8 cellular contexts compared by ENCODE assay signal in the genomic region with DNA sequence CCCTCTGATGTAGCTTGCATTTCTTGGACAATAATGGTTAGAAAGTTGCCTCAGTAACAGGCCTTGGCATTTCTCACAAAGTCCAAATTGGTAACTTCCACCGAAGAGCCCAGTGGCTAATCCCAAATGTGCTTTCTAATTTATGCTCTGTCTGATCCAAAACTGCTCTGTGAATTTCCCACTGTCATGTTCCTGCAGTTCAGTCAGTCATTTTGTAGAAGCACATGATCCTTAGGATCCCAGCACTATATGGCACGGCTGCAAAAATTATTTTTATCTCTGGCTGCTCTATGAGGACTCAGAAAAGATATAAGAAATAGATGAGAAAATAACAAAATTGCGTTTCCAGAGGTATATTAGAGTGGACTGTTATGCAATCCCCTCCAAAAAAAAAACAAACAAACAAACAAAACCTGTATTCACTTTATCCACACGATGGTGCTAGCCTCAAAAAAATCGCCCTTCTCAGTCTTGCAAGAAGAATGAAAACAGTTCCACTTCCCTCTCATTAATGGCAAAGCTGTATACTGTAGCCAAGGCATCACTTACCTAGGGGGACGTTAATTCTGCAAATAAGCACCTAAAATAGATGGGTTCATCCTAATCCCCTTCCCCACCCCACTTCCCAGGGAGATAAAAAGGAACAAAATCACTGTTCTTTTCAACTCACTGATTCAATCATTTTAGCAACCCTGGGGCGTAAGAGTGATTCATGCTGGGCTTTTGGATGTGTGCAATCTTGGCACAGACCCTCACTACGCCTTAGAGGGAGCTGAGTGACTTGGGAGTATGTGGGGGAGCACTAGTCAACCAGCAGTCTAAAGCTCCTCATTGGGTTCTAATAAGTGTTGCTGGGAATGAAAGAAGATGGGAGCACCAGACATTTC.
A peak's percentile ranks its signal among the peaks of the same experiment; 100 is the strongest.
DNase-seq lines count a peak whose midpoint lies in the region; ATAC-seq and TF ChIP-seq lines count a peak whose summit lies in the region.

No MANE protein-coding gene starts in this region.

- POLR2A ChIA-PET in CD4-positive, alpha-beta T cell (lab: Charles Lee) = no interaction called here

- ATAC-seq in HG03159 (IDR thresholded peaks at IDR 0.05; ENCODE audit: unreplicated experiment) = peak; percentile 65
- ATAC-seq in CD4-positive, alpha-beta T cell (ENCODE audit: poor library complexity) = no peak

- peaks cover 8% of the 10 kb centered on the region for H3K9me3 Mint-ChIP-seq in activated naive CD4-positive, alpha-beta T cell treated with anti-CD3 and anti-CD28 coated beads for 36 hours
- H3K9me3 Mint-ChIP-seq in endodermal cell (peaks cover 12% of the 10 kb centered on the region), mesothelial cell of epicardium (peaks cover 24% of the 10 kb centered on the region)
- H3K9me3 Mint-ChIP-seq in CD4-positive, alpha-beta T cell = no peaks in the 10 kb centered on the region

- WGBS in endodermal cell (ENCODE audit: insufficient coverage in 1 of 2, insufficient read length in 1 of 2), 2 experiments = 41 to 45% methylated on average over 5 to 8 of the region's 8 CpGs

- H3K27me3 ChIP-seq in OCI-LY3 (ENCODE audit: low read depth, low read length) (no peaks in the 10 kb centered on the region), endodermal cell (ENCODE audit: control insufficient read depth, insufficient read depth, low read length, poor library complexity, severe bottlenecking) (no peaks in the 10 kb centered on the region)
- no peaks in the 10 kb centered on the region for H3K27me3 ChIP-seq in CD4-positive, alpha-beta T cell (ENCODE audit: control insufficient read depth, insufficient read depth, low read length)

- H3K79me2 ChIP-seq in OCI-LY3 (ENCODE audit: low read length) = no peaks in the 10 kb centered on the region

- H3K36me3 ChIP-seq in OCI-LY3 (replicated peaks; ENCODE audit: low read depth, low read length) (no peaks in the 10 kb centered on the region), endodermal cell (ENCODE audit: control insufficient read depth, insufficient read depth, low read length) (no peaks in the 10 kb centered on the region)

- H3K27me3 Mint-ChIP-seq in activated naive CD4-positive, alpha-beta T cell treated with anti-CD3 and anti-CD28 coated beads for 36 hours (ENCODE audit: low read depth) = peaks cover 4% of the 10 kb centered on the region
- peaks cover 3% of the 10 kb centered on the region for H3K27me3 Mint-ChIP-seq in endodermal cell (ENCODE audit: insufficient read depth)
- peaks cover 6% of the 10 kb centered on the region for H3K27me3 Mint-ChIP-seq in mesothelial cell of epicardium (ENCODE audit: low read depth)
- H3K27me3 Mint-ChIP-seq in CD4-positive, alpha-beta T cell = peaks cover 4% of the 10 kb centered on the region

- H3K4me3 ChIP-seq in OCI-LY3 (ENCODE audit: low read length) (no peak overlapping the region), endodermal cell (ENCODE audit: low read length) (no peak overlapping the region)

- no peak overlapping the region for H2AFZ ChIP-seq in OCI-LY3 (ENCODE audit: low read depth, low read length)

- no peaks in the 10 kb centered on the region for H3K4me1 Mint-ChIP-seq in activated naive CD4-positive, alpha-beta T cell treated with anti-CD3 and anti-CD28 coated beads for 36 hours (ENCODE audit: low read depth)
- peaks cover 15% of the 10 kb centered on the region for H3K4me1 Mint-ChIP-seq in endodermal cell
- H3K4me1 Mint-ChIP-seq in mesothelial cell of epicardium = peaks cover 18% of the 10 kb centered on the region
- H3K4me1 Mint-ChIP-seq in CD4-positive, alpha-beta T cell (ENCODE audit: low read depth) = no peaks in the 10 kb centered on the region

- peak overlapping the region; percentile 21 for H3K4me2 ChIP-seq in OCI-LY3 (ENCODE audit: low read length)

- no peak overlapping the region for H3K9ac ChIP-seq in OCI-LY3 (ENCODE audit: low read length)
- no peak overlapping the region for H3K9ac ChIP-seq in endodermal cell (ENCODE audit: extremely low read depth, low read length, poor library complexity, severe bottlenecking)

- no peak overlapping the region for H3K4me3 Mint-ChIP-seq in activated naive CD4-positive, alpha-beta T cell treated with anti-CD3 and anti-CD28 coated beads for 36 hours
- H3K4me3 Mint-ChIP-seq in endodermal cell (no peak overlapping the region), mesothelial cell of epicardium (no peak overlapping the region)
- H3K4me3 Mint-ChIP-seq in CD4-positive, alpha-beta T cell = no peak overlapping the region

- H4K20me1 ChIP-seq in OCI-LY3 (ENCODE audit: insufficient read depth, low read length) = no peaks in the 10 kb centered on the region

- CTCF ChIA-PET in activated naive CD4-positive, alpha-beta T cell treated with anti-CD3 and anti-CD28 coated beads for 36 hours (lab: Charles Lee) = interaction anchor here (0.6 to 1.5 kb wide), 4 partner anchors 14 to 1224 kb away, joined by 3 to 4 read pairs (median 3); no protein-coding TSS in a partner anchor
- CTCF ChIA-PET in CD4-positive, alpha-beta T cell (lab: Charles Lee) = no interaction called here

- H3K27ac ChIP-seq in OCI-LY3 (ENCODE audit: low read length) = no peak overlapping the region
- H3K27ac ChIP-seq in endodermal cell (ENCODE audit: low read depth, low read length) = no peak overlapping the region
- H3K27ac ChIP-seq in CD4-positive, alpha-beta T cell (ENCODE audit: low read depth, low read length) = no peak overlapping the region

- DNase-seq in activated naive CD4-positive, alpha-beta T cell treated with anti-CD3 and anti-CD28 coated beads for 36 hours = peak; percentile 16
- DNase-seq in activated naive CD4-positive, alpha-beta T cell (lab: John Stamatoyannopoulos, UW) = no peak
- DNase-seq in endodermal cell (no peak), mesothelial cell of epicardium (ENCODE audit: low spot score in 2 of 2, unreplicated experiment in 2 of 2) (no peak), ecto neural progenitor cell (ENCODE audit: low spot score) (no peak)
- DNase-seq in CD4-positive, alpha-beta T cell = no peak

- TF ChIP-seq CTCF in OCI-LY3 (IDR thresholded peaks at IDR 0.05; ENCODE audit: low read depth, low read length) (peak; percentile 89), endodermal cell (conservative IDR thresholded peaks at IDR 0.05) (peak; percentile 83), mesothelial cell of epicardium (IDR thresholded peaks at IDR 0.05; ENCODE audit: unreplicated experiment) (peak; percentile 55)
- no peak for TF ChIP-seq CTCF in CD4-positive, alpha-beta T cell (IDR thresholded peaks at IDR 0.05)

- H3K27ac Mint-ChIP-seq in activated naive CD4-positive, alpha-beta T cell treated with anti-CD3 and anti-CD28 coated beads for 36 hours = no peak overlapping the region
- H3K27ac Mint-ChIP-seq in endodermal cell (no peak overlapping the region), mesothelial cell of epicardium (no peak overlapping the region)
- H3K27ac Mint-ChIP-seq in CD4-positive, alpha-beta T cell = no peak overlapping the region

- H3K9me3 ChIP-seq in OCI-LY3 (ENCODE audit: insufficient read depth, low read length) = no peaks in the 10 kb centered on the region
- H3K9me3 ChIP-seq in endodermal cell (ENCODE audit: control insufficient read depth, low read length) = peaks cover 16% of the 10 kb centered on the region
- no peaks in the 10 kb centered on the region for H3K9me3 ChIP-seq in CD4-positive, alpha-beta T cell (ENCODE audit: control insufficient read depth, low read length)

- H3K36me3 Mint-ChIP-seq in activated naive CD4-positive, alpha-beta T cell treated with anti-CD3 and anti-CD28 coated beads for 36 hours (ENCODE audit: low read depth) = no peaks in the 10 kb centered on the region
- H3K36me3 Mint-ChIP-seq in endodermal cell (ENCODE audit: low read depth) = no peaks in the 10 kb centered on the region
- peaks cover 6% of the 10 kb centered on the region for H3K36me3 Mint-ChIP-seq in mesothelial cell of epicardium
- H3K36me3 Mint-ChIP-seq in CD4-positive, alpha-beta T cell (ENCODE audit: low read depth) = no peaks in the 10 kb centered on the region

- H3K4me1 ChIP-seq in OCI-LY3 (ENCODE audit: low read length) (peaks cover 6% of the 10 kb centered on the region), endodermal cell (ENCODE audit: control insufficient read depth, insufficient read depth, low read length) (peaks cover 9% of the 10 kb centered on the region)

- intact Hi-C loops in activated naive CD4-positive, alpha-beta T cell treated with anti-CD3 and anti-CD28 coated beads for 36 hours (cut with micrococcal nuclease) = loop anchor here (1.0 to 5.0 kb wide), 2 partner anchors 359 to 692 kb away; no protein-coding TSS in a partner anchor
- intact Hi-C loops in CD4-positive, alpha-beta T cell (cut with DNase I, micrococcal nuclease) = loop anchor here (2.0 to 5.0 kb wide), 2 partner anchors 357 to 359 kb away; no protein-coding TSS in a partner anchor
